ENCODE assay signal across 18 cellular contexts in the genomic region with DNA sequence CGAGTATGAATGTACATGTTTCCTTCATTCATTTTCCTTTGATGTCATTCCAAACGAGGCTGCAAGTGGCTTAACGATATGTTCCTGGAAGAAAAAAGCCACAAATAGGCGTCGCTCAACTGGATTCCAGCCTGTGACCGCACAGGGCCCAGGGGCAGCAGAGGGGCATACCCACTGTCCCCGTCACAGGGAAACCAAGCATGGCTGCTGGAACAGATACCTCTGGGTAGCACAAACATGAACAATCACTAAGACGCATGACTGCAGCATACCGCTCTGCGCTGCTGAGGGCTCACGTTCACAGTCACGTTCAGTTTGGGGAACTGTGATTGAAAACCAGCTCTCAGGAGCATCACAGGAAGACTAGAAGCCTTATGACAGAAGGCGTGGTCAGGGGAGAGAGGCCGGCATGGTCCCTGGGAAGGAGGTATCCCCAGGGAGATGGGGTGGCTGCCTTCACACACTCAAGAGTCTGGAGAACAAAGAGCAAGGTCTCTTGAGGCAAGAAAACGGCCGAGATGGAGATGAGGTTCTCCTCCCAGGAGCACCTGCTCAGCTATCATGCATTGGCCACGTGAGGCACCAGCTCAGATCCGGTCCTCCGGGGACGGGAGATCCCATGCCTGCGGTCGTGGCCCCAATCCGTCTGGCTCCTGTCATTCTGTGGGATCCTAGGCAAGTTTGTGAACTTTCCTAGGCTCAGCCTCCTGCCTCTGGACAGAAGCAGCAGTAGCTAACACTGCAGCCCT.
"Had no signal": no experiment of that assay in that cellular context is flagged by ENCODE, and none has a peak within 500 bp of the region (broad histone marks: within the 10 kb centered on the region; RNA-seq: fewer than 3 reads in every experiment).

No MANE protein-coding gene starts in this region.

- ATAC-seq: body of pancreas; gastrocnemius medialis; left ventricle myocardium superior; stimulated activated naive B cell treated with anti-CD40 and anti-IgM and Interleukin-4, amounts not matched to agents 10 μg/mL and 1 μg/mL and 100 μg/mL, for 72 hours; T-cell had no signal

- H3K36me3 ChIP-seq: uterus had no signal

- H3K27me3 ChIP-seq: body of pancreas, gastrocnemius medialis, testis, uterus had no signal

- H3K4me3 ChIP-seq: body of pancreas, gastrocnemius medialis, testis, uterus had no signal

- H3K4me1 ChIP-seq: uterus had no signal

- DNase-seq: activated CD4-positive, alpha-beta T cell treated with anti-CD3 and anti-CD28 coated beads for 1 hour; activated effector memory CD4-positive, alpha-beta T cell treated with anti-CD3 and anti-CD28 coated beads, Interleukin-2, amount 50 U/mL, for 16 hours; activated naive CD4-positive, alpha-beta T cell treated with anti-CD3 and anti-CD28 coated beads, Interleukin-2, amount 10 ng/mL, durations not matched to agents 7 days and 5 days; anterior cingulate cortex; body of pancreas; dermis blood vessel endothelial cell; effector CD8-positive, alpha-beta T cell; gastrocnemius medialis; hippocampal formation; left ventricle myocardium superior; nucleus accumbens; stimulated activated CD4-positive, alpha-beta T cell treated with anti-CD3 and anti-CD28 coated beads, Interleukin-2, amount 100 ng/mL, for 48 hours; stimulated activated CD8-positive, alpha-beta memory T cell treated with anti-CD3 and anti-CD28 coated beads, Interleukin-4, amount 100 ng/mL, for 48 hours; stimulated activated naive B cell treated with anti-CD40 and anti-IgM and Interleukin-4, amounts not matched to agents 10 μg/mL and 1 μg/mL and 100 μg/mL, for 72 hours; testis; trophoblast cell; uterus had no signal

- H3K27ac ChIP-seq: body of pancreas, gastrocnemius medialis, testis, uterus had no signal

- H3K9me3 ChIP-seq: body of pancreas, gastrocnemius medialis, testis, uterus had no signal
